ENCODE assay signal across 25 cellular contexts in genomic region chr9:94210616-94211603, GRCh38. TPM values are rescaled to one million over a fixed set of nuclear protein-coding genes. Genes with fewer than 3 reads are reported as not detected.
DNase-seq lines count a peak whose midpoint lies in the region; ATAC-seq and TF ChIP-seq lines count a peak whose summit lies in the region.
"Had no signal": no experiment of that assay in that cellular context is flagged by ENCODE, and none has a peak within 500 bp of the region (broad histone marks: within the 10 kb centered on the region; RNA-seq: fewer than 3 reads in every experiment).

No MANE protein-coding gene starts in this region.

- H3K79me2 ChIP-seq in Karpas-422 (ENCODE audit: low read length) = no peaks in the 10 kb centered on the region
- no peaks in the 10 kb centered on the region for H3K79me2 ChIP-seq in mesendoderm (ENCODE audit: control insufficient read depth, insufficient read depth, low read length)

- no peaks in the 10 kb centered on the region for H3K9me2 ChIP-seq in Karpas-422 (replicated peaks; ENCODE audit: insufficient read depth, low read length)

- no peak overlapping the region for H3K4me2 ChIP-seq in Karpas-422 (ENCODE audit: low read depth, low read length, poor library complexity, severe bottlenecking)
- H3K4me2 ChIP-seq in mesendoderm (ENCODE audit: low read length) = no peak overlapping the region
- H3K4me2 ChIP-seq: GM23338 had no signal

- H2BK5ac ChIP-seq in mesendoderm (ENCODE audit: low read length) = no peak overlapping the region

- no peak overlapping the region for H2AK5ac ChIP-seq in mesendoderm (ENCODE audit: low read length)

- H3K4me3 Mint-ChIP-seq in activated T-helper 17 cell treated with anti-CD3 and anti-CD28 coated beads, Interleukin-2, amount 50 U/mL, for 72 hours = no peak overlapping the region
- H3K4me3 Mint-ChIP-seq: activated naive CD4-positive, alpha-beta T cell treated with anti-CD3 and anti-CD28 coated beads, Interleukin-2, amount 50 U/mL, for 24 hours; activated T-cell treated with anti-CD3 and anti-CD28 coated beads, Interleukin-2, amount 50 U/mL, for 72 hours; GM23338; stimulated activated effector memory CD8-positive, alpha-beta T cell treated with anti-CD3 and anti-CD28 coated beads, Interleukin-12 subunit alpha, Interleukin-12 subunit beta, amount 100 ng/mL, for 72 hours; T-cell had no signal

- peak overlapping the region; percentile 45 for H3K27ac Mint-ChIP-seq in activated T-helper 17 cell treated with anti-CD3 and anti-CD28 coated beads, Interleukin-2, amount 50 U/mL, for 72 hours
- H3K27ac Mint-ChIP-seq: activated naive CD4-positive, alpha-beta T cell treated with anti-CD3 and anti-CD28 coated beads, Interleukin-2, amount 50 U/mL, for 24 hours; activated T-cell treated with anti-CD3 and anti-CD28 coated beads, Interleukin-2, amount 50 U/mL, for 72 hours; GM23338; progenitor cell of endocrine pancreas; stimulated activated effector memory CD8-positive, alpha-beta T cell treated with anti-CD3 and anti-CD28 coated beads, Interleukin-12 subunit alpha, Interleukin-12 subunit beta, amount 100 ng/mL, for 72 hours; T-cell had no signal

- H2BK15ac ChIP-seq in mesendoderm (replicated peaks; ENCODE audit: low read depth) = no peak overlapping the region

- no peaks in the 10 kb centered on the region for H3K27me3 ChIP-seq in Karpas-422 (ENCODE audit: low read length)
- H3K27me3 ChIP-seq in mesendoderm (ENCODE audit: insufficient read depth, low read length, poor library complexity) = no peaks in the 10 kb centered on the region
- peaks cover 0 to 4% of the 10 kb centered on the region in 2 donors for H3K27me3 ChIP-seq in body of pancreas
- H3K27me3 ChIP-seq: ascending aorta, gastroesophageal sphincter had no signal

- no peaks in the 10 kb centered on the region for H3K9me3 Mint-ChIP-seq in activated T-helper 17 cell treated with anti-CD3 and anti-CD28 coated beads, Interleukin-2, amount 50 U/mL, for 72 hours
- H3K9me3 Mint-ChIP-seq: activated naive CD4-positive, alpha-beta T cell treated with anti-CD3 and anti-CD28 coated beads, Interleukin-2, amount 50 U/mL, for 24 hours; activated T-cell treated with anti-CD3 and anti-CD28 coated beads, Interleukin-2, amount 50 U/mL, for 72 hours; stimulated activated effector memory CD8-positive, alpha-beta T cell treated with anti-CD3 and anti-CD28 coated beads, Interleukin-12 subunit alpha, Interleukin-12 subunit beta, amount 100 ng/mL, for 72 hours; T-cell had no signal

- no peaks in the 10 kb centered on the region for H3K79me1 ChIP-seq in mesendoderm (ENCODE audit: low read length)

- H3K18ac ChIP-seq in mesendoderm (ENCODE audit: low read length) = no peak overlapping the region

- H3K4me3 ChIP-seq in Karpas-422 (ENCODE audit: low read length) = no peak overlapping the region
- H3K4me3 ChIP-seq in mesendoderm (ENCODE audit: low read length) = no peak overlapping the region
- H3K4me3 ChIP-seq in body of pancreas = no peak overlapping the region
- H3K4me3 ChIP-seq: ascending aorta, gastroesophageal sphincter, GM23338, thoracic aorta had no signal

- H3K4me1 ChIP-seq in Karpas-422 (ENCODE audit: low read length) = peaks cover 4% of the 10 kb centered on the region
- H3K4me1 ChIP-seq in mesendoderm (ENCODE audit: control insufficient read depth, low read depth, low read length) = peaks cover 2% of the 10 kb centered on the region
- no peaks in the 10 kb centered on the region for H3K4me1 ChIP-seq in body of pancreas

- H2BK120ac ChIP-seq in mesendoderm (ENCODE audit: low read depth, low read length) = no peak overlapping the region

- no peak overlapping the region for H3K9ac ChIP-seq in Karpas-422 (ENCODE audit: low read length)
- H3K9ac ChIP-seq in mesendoderm (ENCODE audit: low read length) = no peak overlapping the region

- H3K27ac ChIP-seq in Karpas-422 (ENCODE audit: low read length) = no peak overlapping the region
- no peak overlapping the region for H3K27ac ChIP-seq in mesendoderm (ENCODE audit: low read depth, low read length)
- no peak overlapping the region for H3K27ac ChIP-seq in body of pancreas
- H3K27ac ChIP-seq: 22Rv1, ascending aorta, gastroesophageal sphincter, thoracic aorta had no signal

- peaks cover 4% of the 10 kb centered on the region for H3K27me3 Mint-ChIP-seq in activated T-helper 17 cell treated with anti-CD3 and anti-CD28 coated beads, Interleukin-2, amount 50 U/mL, for 72 hours

- no peaks in the 10 kb centered on the region for H3K9me3 ChIP-seq in Karpas-422 (ENCODE audit: low read length)
- H3K9me3 ChIP-seq in body of pancreas = no peaks in the 10 kb centered on the region
- H3K9me3 ChIP-seq: ascending aorta, gastroesophageal sphincter, thoracic aorta had no signal

- no CpG with 5 or more reads among the region's 5 CpGs for WGBS in mesendoderm (ENCODE audit: extremely low coverage, insufficient coverage, low lambda C conversion rate)
- WGBS in body of pancreas, 2 donors = 75 to 83% methylated on average over 5 of the region's 5 CpGs

- H3K4ac ChIP-seq in mesendoderm (ENCODE audit: low read depth, low read length) = no peak overlapping the region

- H4K5ac ChIP-seq in mesendoderm (ENCODE audit: low read length) = no peak overlapping the region

- intact Hi-C loops in body of pancreas (cut with DNase I) = loop anchor here (5.0 to 10.0 kb wide), 2 partner anchors 149 to 526 kb away; no protein-coding TSS in a partner anchor

- DNase-seq in DMS 273 (lab: John Stamatoyannopoulos, UW; ENCODE audit: unreplicated experiment) (peak; percentile 25), DMS 273 treated with DMSO at 0.1 percent for 48 hours (lab: John Stamatoyannopoulos, UW) (no peak), Karpas-422 (peak; percentile 34), kidney tubule cell (ENCODE audit: low spot score) (peak; percentile 15), mesendoderm (no peak), RKO (ENCODE audit: low spot score) (no peak), body of pancreas (no peak)
- DNase-seq: activated CD4-positive, alpha-beta T cell treated with anti-CD3 and anti-CD28 coated beads for 1 hour; activated T-cell treated with anti-CD3 and anti-CD28 coated beads, Interleukin-2, amount 50 U/mL, for 72 hours; cerebellar nuclear complex; erythroblast; kidney; NCI-H2081 treated with DMSO at 0.1 percent for 48 hours; NCI-H524; Right ventricle myocardium superior; T-cell had no signal

- H3K56ac ChIP-seq in mesendoderm (ENCODE audit: low read length) = no peak overlapping the region

- no peaks in the 10 kb centered on the region for H3K36me3 Mint-ChIP-seq in activated T-helper 17 cell treated with anti-CD3 and anti-CD28 coated beads, Interleukin-2, amount 50 U/mL, for 72 hours (ENCODE audit: low read depth)
- H3K36me3 Mint-ChIP-seq: activated naive CD4-positive, alpha-beta T cell treated with anti-CD3 and anti-CD28 coated beads, Interleukin-2, amount 50 U/mL, for 24 hours; stimulated activated effector memory CD8-positive, alpha-beta T cell treated with anti-CD3 and anti-CD28 coated beads, Interleukin-12 subunit alpha, Interleukin-12 subunit beta, amount 100 ng/mL, for 72 hours; T-cell had no signal

- H4K20me1 ChIP-seq in Karpas-422 (ENCODE audit: insufficient read depth, low read depth, low read length) = no peaks in the 10 kb centered on the region

- no peak overlapping the region for H3K23ac ChIP-seq in mesendoderm (ENCODE audit: low read length)

- no peak for ATAC-seq in activated T-helper 17 cell treated with anti-CD3 and anti-CD28 coated beads, Interleukin-2, amount 50 U/mL, for 72 hours (replicated peaks)
- ATAC-seq in body of pancreas = no peak
- ATAC-seq: activated T-cell treated with anti-CD3 and anti-CD28 coated beads, Interleukin-2, amount 50 U/mL, for 72 hours; gastroesophageal sphincter; GM23338; stimulated activated effector memory CD8-positive, alpha-beta T cell treated with anti-CD3 and anti-CD28 coated beads, Interleukin-12 subunit alpha, Interleukin-12 subunit beta, amount 100 ng/mL, for 72 hours; T-cell had no signal

- no peak overlapping the region for H2AFZ ChIP-seq in Karpas-422 (ENCODE audit: low read length)

- H3K36me3 ChIP-seq in Karpas-422 (ENCODE audit: insufficient read depth, low read length) (no peaks in the 10 kb centered on the region), mesendoderm (ENCODE audit: control insufficient read depth, insufficient read depth, low read length) (no peaks in the 10 kb centered on the region), body of pancreas (replicated peaks in 1 of 2; ENCODE audit: insufficient read depth in 1 of 2, low read depth in 2 of 2) (no peaks in the 10 kb centered on the region)
- H3K36me3 ChIP-seq: ascending aorta, gastroesophageal sphincter, thoracic aorta had no signal

- TF ChIP-seq POLR2A in body of pancreas (IDR thresholded peaks at IDR 0.05) = no peak

- peaks cover 4% of the 10 kb centered on the region for H3K4me1 Mint-ChIP-seq in activated T-helper 17 cell treated with anti-CD3 and anti-CD28 coated beads, Interleukin-2, amount 50 U/mL, for 72 hours

- no peak overlapping the region for H4K8ac ChIP-seq in mesendoderm (ENCODE audit: low read depth, low read length)

- TF ChIP-seq CTCF in body of pancreas (IDR thresholded peaks at IDR 0.05) = no peak

RNA-seq across cellular contexts. Expression of gene ZNF169, which starts 48.2 kb away (rescaled TPM):
- 15.5 and 37.8 TPM in 2 replicates for total RNA-seq in Karpas-422 (2014; rRNA removed; shearing (Covaris generic); ENCODE audit: low replicate concordance)
- 1 to 10 TPM; 6.6 to 6.9 TPM for total RNA-seq in activated T-helper 17 cell treated with anti-CD3 and anti-CD28 coated beads, Interleukin-2, amount 50 U/mL, for 72 hours
- polyA plus RNA-seq in mesendoderm (2013, experiment 1 of 2) = 1.9 TPM
- 1.8 TPM for polyA plus RNA-seq in mesendoderm (2013, experiment 2 of 2)
- 1 to 10 TPM; 6.6 to 7.0 TPM for total RNA-seq in body of pancreas

Comparison
In these comparisons a context has a peak if more than half of its experiments do, and no peak if none do; other contexts are left out.
1. DNase-seq: peak in DMS 273 (single experiment), Karpas-422 (single experiment) and kidney tubule cell (single experiment); none in DMS 273 treated with DMSO at 0.1 percent for 48 hours (single experiment), mesendoderm (single experiment), RKO (single experiment) and body of pancreas (0 of 4).